ENCODE assay signal across 12 cellular contexts in the genomic region with DNA sequence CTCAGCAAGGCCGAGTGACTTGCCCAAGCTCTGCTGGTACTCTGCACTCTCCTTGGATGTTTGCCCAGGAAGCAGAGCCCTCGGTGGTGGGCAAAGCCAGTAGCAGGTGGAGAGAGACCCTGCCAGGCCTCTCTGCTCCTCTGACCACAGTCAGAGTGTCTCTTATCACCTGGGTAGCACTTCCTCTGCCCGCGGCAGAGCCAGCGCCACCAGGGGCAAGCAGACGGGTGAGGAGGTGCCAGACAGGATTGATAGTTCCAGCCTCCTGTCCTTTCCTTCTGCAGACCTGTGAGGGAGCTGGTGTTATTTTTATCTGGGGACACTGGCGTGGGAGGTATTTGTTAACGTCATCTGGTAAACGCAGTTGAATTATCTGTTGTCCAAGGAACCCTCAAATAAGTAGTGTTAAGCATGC.
DNase-seq lines count a peak whose midpoint lies in the region; ATAC-seq and TF ChIP-seq lines count a peak whose summit lies in the region.
"Had no signal": no experiment of that assay in that cellular context is flagged by ENCODE, and none has a peak within 500 bp of the region (broad histone marks: within the 10 kb centered on the region; RNA-seq: fewer than 3 reads in every experiment).

No MANE protein-coding gene starts in this region.

- H2AK5ac ChIP-seq in H9 (ENCODE audit: insufficient read length, low read length), result no peak overlapping the region

- peak; percentile 60 for DNase-seq in NCI-H1092 (lab: John Stamatoyannopoulos, UW)
- peak; percentile 49 for DNase-seq in WERI-Rb-1
- peak in 1 of 2 donors; percentile 52 for DNase-seq in heart right ventricle
- DNase-seq in smooth muscle cell (lab: John Stamatoyannopoulos, UW; ENCODE audit: unreplicated experiment), result no peak
- no peak for DNase-seq in H9
- DNase-seq in 8988T, result no peak
- DNase-seq: NCI-H1105; NCI-H774; stimulated activated naive CD4-positive, alpha-beta T cell treated with Interleukin-2 at 50 U/mL for 16 hours had no signal

- H3K9ac ChIP-seq in smooth muscle cell (ENCODE audit: low read depth) (no peak overlapping the region), H9 (ENCODE audit: extremely low read depth, insufficient read length, low read length) (no peak overlapping the region)
- H3K9ac ChIP-seq: neural progenitor cell had no signal

- no peak overlapping the region for H3K4me3 Mint-ChIP-seq in H9
- H3K4me3 Mint-ChIP-seq: neural progenitor cell had no signal

- peaks cover 4% of the 10 kb centered on the region for H3F3A ChIP-seq in smooth muscle cell (ENCODE audit: low read depth)

- H3K4ac ChIP-seq in H9 (ENCODE audit: low read depth, low read length), result no peak overlapping the region

- H3K4me1 ChIP-seq in heart right ventricle (peaks cover 16 to 57% (median 36%) of the 10 kb centered on the region in 9 donors), smooth muscle cell (ENCODE audit: low read depth) (no peaks in the 10 kb centered on the region), H9 (ENCODE audit: insufficient read depth, low read length) (no peaks in the 10 kb centered on the region)
- H3K4me1 ChIP-seq: neural progenitor cell had no signal

- H4K8ac ChIP-seq in H9 (replicated peaks; ENCODE audit: insufficient read length, low read depth, low read length), result no peak overlapping the region

- H3K14ac ChIP-seq in H9 (ENCODE audit: insufficient read depth, low read length), result no peak overlapping the region

- H3K27me3 ChIP-seq in WERI-Rb-1 (ENCODE audit: insufficient read depth, low read depth, severe bottlenecking) (no peaks in the 10 kb centered on the region), heart right ventricle (no peaks in the 10 kb centered on the region), smooth muscle cell (ENCODE audit: low read depth) (no peaks in the 10 kb centered on the region), H9 (ENCODE audit: insufficient read depth, low read length) (no peaks in the 10 kb centered on the region)
- H3K27me3 ChIP-seq: neural progenitor cell, SJSA1 had no signal

- no peaks in the 10 kb centered on the region for H3K79me1 ChIP-seq in H9 (ENCODE audit: insufficient read depth, low read depth, low read length, poor library complexity, severe bottlenecking)

- no peaks in the 10 kb centered on the region for H3K9me3 Mint-ChIP-seq in H9
- H3K9me3 Mint-ChIP-seq: neural progenitor cell had no signal

- no peak overlapping the region for H4K5ac ChIP-seq in H9 (ENCODE audit: insufficient read length, low read depth, low read length)

- H3K18ac ChIP-seq in H9 (ENCODE audit: insufficient read length, low read depth, low read length), result no peak overlapping the region

- H2BK15ac ChIP-seq in H9 (ENCODE audit: low read depth, low read length), result no peak overlapping the region

- no peak overlapping the region for H3K4me2 ChIP-seq in smooth muscle cell
- no peak overlapping the region for H3K4me2 ChIP-seq in H9 (ENCODE audit: insufficient read depth, insufficient read length, low read length)
- H3K4me2 ChIP-seq: neural progenitor cell had no signal

- peak; percentile 66 to 92 (median 86) for ATAC-seq in heart right ventricle
- ATAC-seq in GM21619 (IDR thresholded peaks at IDR 0.05; ENCODE audit: unreplicated experiment), result no peak

- H3K79me2 ChIP-seq in smooth muscle cell (ENCODE audit: low read depth) (peaks cover 3% of the 10 kb centered on the region), H9 (ENCODE audit: insufficient read depth, low read length) (no peaks in the 10 kb centered on the region)

- H3K36me3 Mint-ChIP-seq in H9 (ENCODE audit: insufficient read depth in 1 of 3, low read depth in 3 of 3), result no peaks in the 10 kb centered on the region; a peak in 3 of 7 replicates

- no peak overlapping the region for H2AFZ ChIP-seq in smooth muscle cell (ENCODE audit: low read depth)
- H2AFZ ChIP-seq in H9 (ENCODE audit: low read length), result no peak overlapping the region
- H2AFZ ChIP-seq: neural progenitor cell had no signal

- H3K4me3 ChIP-seq in WERI-Rb-1 (ENCODE audit: low read depth, low read length) (no peak overlapping the region), heart right ventricle (no peak overlapping the region), smooth muscle cell (no peak overlapping the region)
- H3K4me3 ChIP-seq: neural progenitor cell, SJSA1 had no signal

- H3K23me2 ChIP-seq in H9 (ENCODE audit: insufficient read length, low read depth, low read length, poor library complexity, severe bottlenecking), result no peaks in the 10 kb centered on the region

- no peak overlapping the region for H3K23ac ChIP-seq in H9 (ENCODE audit: insufficient read length, low read depth, low read length)

- intact Hi-C loops in heart right ventricle (cut with DNase I), result loop anchor here in 2 of 10 donors (1.0 to 10.0 kb wide), 2 partner anchors 17 to 47 kb away; no protein-coding TSS in a partner anchor

- no peak overlapping the region for H2BK120ac ChIP-seq in H9 (ENCODE audit: low read depth, low read length, poor library complexity, severe bottlenecking)

- no peaks in the 10 kb centered on the region for H3K9me3 ChIP-seq in WERI-Rb-1 (ENCODE audit: severe bottlenecking)
- H3K9me3 ChIP-seq in heart right ventricle, result no peaks in the 10 kb centered on the region
- no peaks in the 10 kb centered on the region for H3K9me3 ChIP-seq in smooth muscle cell (replicated peaks; ENCODE audit: low read depth)
- no peaks in the 10 kb centered on the region for H3K9me3 ChIP-seq in H9 (ENCODE audit: control insufficient read depth, low read depth, low read length)
- H3K9me3 ChIP-seq: SJSA1 had no signal

- H2BK12ac ChIP-seq in H9 (ENCODE audit: insufficient read length, low read depth, low read length), result no peak overlapping the region

- H2BK20ac ChIP-seq in H9 (ENCODE audit: low read depth, low read length, poor library complexity, severe bottlenecking), result no peak overlapping the region

- H2BK5ac ChIP-seq in H9 (ENCODE audit: insufficient read length, low read length), result no peak overlapping the region

- H3K27ac ChIP-seq in WERI-Rb-1 (peak overlapping the region; percentile 27), heart right ventricle (peak overlapping the region; percentile 44 to 86 (median 73)), smooth muscle cell (ENCODE audit: low read depth) (peak overlapping the region; percentile 30), H9 (ENCODE audit: insufficient read length, low read depth, low read length) (no peak overlapping the region)
- H3K27ac ChIP-seq: neural progenitor cell, SJSA1 had no signal

- H3K27me3 Mint-ChIP-seq in H9 (ENCODE audit: low read depth), result no peaks in the 10 kb centered on the region

- no peak overlapping the region for H3T11ph ChIP-seq in H9 (ENCODE audit: low read length)

- peaks cover 0 to 9% of the 10 kb centered on the region in 2 experiments; a peak in 2 of 4 replicates for H3K4me1 Mint-ChIP-seq in H9

- no peak overlapping the region for H3K27ac Mint-ChIP-seq in H9
- H3K27ac Mint-ChIP-seq: neural progenitor cell had no signal

- H4K91ac ChIP-seq in H9 (ENCODE audit: insufficient read length, low read depth, low read length), result no peak overlapping the region

- H3K56ac ChIP-seq in H9 (ENCODE audit: insufficient read length, low read depth, low read length), result no peak overlapping the region

- 38 to 52% methylated on average over 9 of the region's 9 CpGs for WGBS in heart right ventricle, 2 donors
- 51% methylated on average over 9 of the region's 9 CpGs for WGBS in smooth muscle cell (ENCODE audit: low lambda C conversion rate)
- WGBS in H9 (ENCODE audit: extremely low coverage, insufficient read length, low lambda C conversion rate), result no CpG with 5 or more reads among the region's 9 CpGs

- TF ChIP-seq CTCF in WERI-Rb-1 (IDR thresholded peaks at IDR 0.05; ENCODE audit: low read depth, low read length) (0 out of 2 replicates have a peak, but pooled peaks have one; percentile 8), heart right ventricle (IDR thresholded peaks at IDR 0.05) (peak in 1 of 9 donors; percentile 11), smooth muscle cell (IDR thresholded peaks at IDR 0.05; ENCODE audit: borderline replicate concordance, insufficient read depth, poor library complexity, severe bottlenecking) (no peak), H9 (conservative IDR thresholded peaks at IDR 0.05) (no peak)

- H4K20me1 ChIP-seq in smooth muscle cell (ENCODE audit: low read depth) (no peaks in the 10 kb centered on the region), H9 (ENCODE audit: control insufficient read depth, insufficient read depth, insufficient read length) (no peaks in the 10 kb centered on the region)

- H3K36me3 ChIP-seq in WERI-Rb-1 (peaks cover 15% of the 10 kb centered on the region), heart right ventricle (peaks cover 0 to 14% (median 0%) of the 10 kb centered on the region in 9 donors), smooth muscle cell (ENCODE audit: low read depth) (no peaks in the 10 kb centered on the region)
- H3K36me3 ChIP-seq: neural progenitor cell had no signal

Comparison
In these comparisons a context has a peak if more than half of its experiments do, and no peak if none do; other contexts are left out.
1. DNase-seq: peak in NCI-H1092 (single experiment) and WERI-Rb-1 (single experiment); none in smooth muscle cell (single experiment), H9 (single experiment) and 8988T (single experiment).